ENCODE assay signal across 13 cellular contexts in the genomic region with DNA sequence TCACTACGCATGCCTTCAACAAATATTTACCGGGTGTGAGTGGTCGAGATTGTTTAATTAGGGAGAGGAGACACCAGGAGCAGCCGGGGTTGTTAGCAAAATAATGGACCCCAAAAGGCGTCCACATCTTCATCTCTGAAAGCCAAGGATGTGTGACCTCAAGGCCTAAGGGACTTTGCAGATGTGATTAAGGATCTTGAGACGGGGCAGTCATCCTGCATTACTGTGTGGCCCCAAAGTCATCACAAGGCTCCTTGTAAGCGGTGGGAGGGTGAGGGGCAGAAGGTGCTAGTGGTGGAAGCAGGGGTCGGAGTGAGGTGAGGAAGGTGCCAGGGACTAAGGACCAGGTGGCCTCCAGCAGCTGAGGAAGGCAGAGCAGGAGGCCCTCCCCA.
"Had no signal": no experiment of that assay in that cellular context is flagged by ENCODE, and none has a peak within 500 bp of the region (broad histone marks: within the 10 kb centered on the region; RNA-seq: fewer than 3 reads in every experiment).

No MANE protein-coding gene starts in this region.

- H3K4me3 ChIP-seq: ascending aorta, breast epithelium, esophagus muscularis mucosa, tibial nerve had no signal

- H3K27ac ChIP-seq: ascending aorta, breast epithelium, esophagus muscularis mucosa, tibial nerve, WERI-Rb-1 had no signal

- H3K27me3 ChIP-seq: ascending aorta, breast epithelium, tibial nerve had no signal

- DNase-seq: activated CD4-positive, alpha-beta T cell treated with anti-CD3 and anti-CD28 coated beads for 1 hour; activated CD4-positive, alpha-beta T cell treated with anti-CD3 and anti-CD28 coated beads, Interleukin-2, amount 50 U/mL, for 4 hours; activated effector memory CD4-positive, alpha-beta T cell treated with anti-CD3 and anti-CD28 coated beads, Interleukin-2, amount 50 U/mL, for 16 hours; activated naive CD4-positive, alpha-beta T cell treated with anti-CD3 and anti-CD28 coated beads, Interleukin-2, amount 50 U/mL, for 16 hours; activated T-cell treated with anti-CD3 and anti-CD28 coated beads, Interleukin-2, amount 50 U/mL, for 72 hours; cortex of kidney; effector CD4-positive, alpha-beta T cell had no signal

- ATAC-seq: activated T-cell treated with anti-CD3 and anti-CD28 coated beads, Interleukin-2, amount 50 U/mL, for 72 hours; natural killer cell treated with Interleukin-12 subunit alpha and Interleukin-12 subunit beta and Interleukin-15 and Interleukin-18, amount 100 ng/mL, for 72 hours had no signal

- H3K36me3 ChIP-seq: ascending aorta, breast epithelium, esophagus muscularis mucosa, tibial nerve, WERI-Rb-1 had no signal

- H3K4me1 ChIP-seq: ascending aorta, breast epithelium had no signal

- H3K9me3 ChIP-seq: ascending aorta, breast epithelium, esophagus muscularis mucosa, tibial nerve had no signal
